27 cellular contexts compared by ENCODE assay signal in the genomic region with DNA sequence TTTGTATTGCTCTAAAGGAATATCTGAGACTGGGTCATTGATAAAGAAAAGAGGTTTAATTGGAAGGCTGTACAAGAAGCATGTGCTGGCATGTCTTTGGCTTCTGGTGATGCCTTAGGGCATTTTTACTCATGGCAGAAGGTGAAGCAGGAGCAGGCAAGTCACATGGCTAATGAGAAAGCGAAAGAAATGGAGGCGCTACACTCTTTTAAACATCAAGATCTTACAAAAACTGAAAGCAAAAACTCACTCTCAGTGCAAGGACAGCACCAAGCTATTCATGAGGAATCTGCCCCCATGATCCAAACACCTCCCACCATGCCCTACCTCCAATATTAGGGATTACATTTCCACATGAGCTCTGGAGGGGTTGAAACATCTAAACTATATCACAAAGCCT.
"Had no signal": no experiment of that assay in that cellular context is flagged by ENCODE, and none has a peak within 500 bp of the region (broad histone marks: within the 10 kb centered on the region; RNA-seq: fewer than 3 reads in every experiment).

No MANE protein-coding gene starts in this region.

- ATAC-seq: activated CD8-positive, alpha-beta memory T cell treated with anti-CD3 and anti-CD28 coated beads, Interleukin-2, amount 10 ng/mL, durations not matched to agents 7 days and 5 days; K562; Panc1; Right ventricle myocardium inferior; T-cell had no signal

- DNase-seq: activated B cell treated with CpG ODN at 0.5 μM for 24 hours; activated CD4-positive, alpha-beta T cell treated with anti-CD3 and anti-CD28 coated beads for 1 hour; activated CD4-positive, alpha-beta T cell treated with anti-CD3 and anti-CD28 coated beads, Interleukin-2, amount 10 ng/mL, durations not matched to agents 24 days and 14 days; activated CD4-positive, alpha-beta T cell treated with anti-CD3 and anti-CD28 coated beads, Interleukin-2, amount 50 U/mL, for 48 hours; activated CD8-positive, alpha-beta memory T cell treated with anti-CD3 and anti-CD28 coated beads, Interleukin-2, amount 10 ng/mL, durations not matched to agents 7 days and 5 days; activated effector memory CD4-positive, alpha-beta T cell treated with Interleukin-2 at 50 U/mL for 16 hours; activated naive CD4-positive, alpha-beta T cell; activated T-cell treated with anti-CD3 and anti-CD28 coated beads, Interleukin-2, amount 50 U/mL, for 24 hours; amygdala; caudate nucleus; Karpas-422; NCI-H1048; NCI-H146; NCI-H1930; NCI-H2171; NCI-H226; NCI-H510A; RPMI8226; T-cell; T-helper 2 cell; T1000 had no signal

- FAIRE-seq: astrocyte, K562, TTC549 had no signal

- H3K4me3 ChIP-seq: K562, SK-N-MC had no signal
